28 cellular contexts compared by ENCODE assay signal in the genomic region with DNA sequence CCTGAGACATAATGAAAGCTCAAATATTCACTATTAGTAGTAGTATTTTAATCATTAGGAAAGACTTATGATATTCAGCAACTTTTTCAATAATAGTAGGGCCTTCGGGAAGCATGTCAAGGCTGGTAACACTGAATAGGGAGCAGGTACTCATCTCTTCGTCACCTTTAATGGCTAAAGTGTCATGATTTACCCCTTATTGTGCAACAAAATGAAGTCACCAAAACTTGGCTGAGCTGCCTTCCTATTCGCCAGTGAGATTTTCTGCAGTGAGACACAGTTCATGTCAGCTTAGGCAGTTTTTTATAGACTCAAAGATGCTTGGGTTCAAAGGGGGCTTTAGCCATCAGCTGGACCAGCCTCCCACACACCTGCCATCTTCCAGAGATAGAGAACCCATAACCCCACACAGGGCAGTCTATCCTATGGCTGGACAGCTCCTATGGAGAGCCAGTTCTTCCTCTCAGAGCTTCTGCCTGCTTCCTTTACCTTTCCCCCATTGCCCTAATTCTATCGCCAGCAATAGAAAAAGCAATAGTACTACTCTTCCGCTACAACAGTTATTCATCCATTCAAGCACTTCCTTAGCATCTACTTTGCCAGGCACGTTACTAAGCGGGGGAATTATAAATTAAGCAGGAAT. TPM values are rescaled to one million over a fixed set of nuclear protein-coding genes. Genes with fewer than 3 reads are reported as not detected.
"Had no signal": no experiment of that assay in that cellular context is flagged by ENCODE, and none has a peak within 500 bp of the region (broad histone marks: within the 10 kb centered on the region; RNA-seq: fewer than 3 reads in every experiment).

No MANE protein-coding gene starts in this region.

- H3K9me3 ChIP-seq: psoas muscle, spleen, tibial artery, upper lobe of left lung, uterus had no signal

- ATAC-seq: left ventricle myocardium superior; psoas muscle; sciatic nerve; stimulated activated memory B cell treated with anti-CD40 and anti-IgM and Interleukin-4, amounts not matched to agents 10 μg/mL and 1 μg/mL and 100 μg/mL, for 72 hours had no signal

- H3K4me3 ChIP-seq: hepatocyte, psoas muscle, spleen, tibial artery, upper lobe of left lung, uterus had no signal

- H3K4me1 Mint-ChIP-seq: nephron had no signal

- H3K4me2 ChIP-seq: hepatocyte had no signal

- H3K79me2 ChIP-seq: hepatocyte had no signal

- H3K36me3 ChIP-seq: spleen, tibial artery, upper lobe of left lung, uterus had no signal

- H3K36me3 Mint-ChIP-seq: stimulated activated memory B cell treated with anti-CD40 and anti-IgM and Interleukin-4, amounts not matched to agents 10 μg/mL and 1 μg/mL and 100 μg/mL, for 72 hours had no signal

- H3K4me1 ChIP-seq: psoas muscle, uterus had no signal

- H3K4me3 Mint-ChIP-seq: endodermal cell; naive B cell; nephron; stimulated activated memory B cell treated with anti-CD40 and anti-IgM and Interleukin-4, amounts not matched to agents 10 μg/mL and 1 μg/mL and 100 μg/mL, for 72 hours; stimulated activated naive CD8-positive, alpha-beta T cell treated with anti-CD3 and anti-CD28 coated beads, Interleukin-15, Interleukin-2, amounts not matched to agents 100 ng/mL and 50 ng/mL, for 24 hours had no signal

- H3K9me3 Mint-ChIP-seq: endodermal cell; nephron; stimulated activated memory B cell treated with anti-CD40 and anti-IgM and Interleukin-4, amounts not matched to agents 10 μg/mL and 1 μg/mL and 100 μg/mL, for 72 hours; stimulated activated naive CD8-positive, alpha-beta T cell treated with anti-CD3 and anti-CD28 coated beads, Interleukin-15, Interleukin-2, amounts not matched to agents 100 ng/mL and 50 ng/mL, for 24 hours had no signal

- H3K27ac Mint-ChIP-seq: endodermal cell; nephron; stimulated activated memory B cell treated with anti-CD40 and anti-IgM and Interleukin-4, amounts not matched to agents 10 μg/mL and 1 μg/mL and 100 μg/mL, for 72 hours; stimulated activated naive CD8-positive, alpha-beta T cell treated with anti-CD3 and anti-CD28 coated beads, Interleukin-15, Interleukin-2, amounts not matched to agents 100 ng/mL and 50 ng/mL, for 24 hours had no signal

- FAIRE-seq: endothelial cell of umbilical vein, kidney had no signal

- H3K27ac ChIP-seq: hepatocyte, psoas muscle, spleen, tibial artery, upper lobe of left lung, uterus had no signal

- H2AFZ ChIP-seq: hepatocyte had no signal

- DNase-seq: effector CD4-positive, alpha-beta T cell; endodermal cell; erythroblast; foreskin melanocyte; kidney; left colon; left ventricle myocardium superior; mesendoderm; naive B cell; psoas muscle; retina; spleen; stimulated activated CD4-positive, alpha-beta T cell treated with anti-CD3 and anti-CD28 coated beads, Interleukin-15, amount 100 ng/mL, for 24 hours; stimulated activated CD4-positive, alpha-beta T cell treated with anti-CD3 and anti-CD28 coated beads, Interleukin-1b, Interleukin-23, amount 100 ng/mL, for 48 hours; stimulated activated CD4-positive, alpha-beta T cell treated with anti-CD3 and anti-CD28 coated beads, Interleukin-4, amount 100 ng/mL, for 24 hours; tibial artery; upper lobe of left lung; uterus had no signal

RNA-seq across cellular contexts. Expression of a gene that starts 2.3 kb away (rescaled TPM):
- total RNA-seq: dermis microvascular lymphatic vessel endothelial cell, endodermal cell, endothelial cell of umbilical vein, kidney, left ventricle myocardium superior, lung microvascular endothelial cell, omental fat pad, sciatic nerve, skeletal muscle tissue, spleen had no signal
- polyA plus RNA-seq: endothelial cell of umbilical vein had no signal
